In the genomic region with DNA sequence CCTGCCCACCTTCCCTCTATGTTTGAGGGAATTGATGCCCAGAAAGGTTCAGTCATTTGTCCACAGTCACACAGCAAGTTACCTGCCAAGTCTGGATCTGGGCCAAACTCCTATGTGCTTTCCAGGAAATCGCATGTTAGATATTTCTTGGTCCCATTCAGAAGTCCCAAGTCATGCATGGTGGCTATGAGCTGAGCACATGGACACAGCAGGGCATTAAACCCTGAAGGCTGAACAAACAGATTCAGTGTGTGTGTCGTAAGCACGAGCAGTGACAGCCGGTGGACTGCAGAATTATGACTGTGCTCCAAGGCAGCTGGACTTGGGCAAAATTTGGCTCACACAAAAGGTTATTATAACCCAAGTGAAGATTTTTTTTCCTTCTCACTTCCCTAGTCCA, we compare ENCODE assay signal across 1 cellular context.
TF ChIP-seq lines count a peak whose summit lies in the region.

No MANE protein-coding gene starts in this region.

TF ChIP-seq in K562, 482 proteins besides CTCF, POLR2A, EP300 and RAD21 (continued from another document and continues in another):
- no peak; a peak in 1 of 4 replicates for TF ChIP-seq SRF (CRISPR knock-in tag; IDR thresholded peaks at IDR 0.05)
- peak; percentile 85 for TF ChIP-seq CHD4 (IDR thresholded peaks at IDR 0.05; ENCODE audit: insufficient read depth, insufficient replicate concordance, low read depth, low read length, poor library complexity, severe bottlenecking)
- TF ChIP-seq, protein P1, sequence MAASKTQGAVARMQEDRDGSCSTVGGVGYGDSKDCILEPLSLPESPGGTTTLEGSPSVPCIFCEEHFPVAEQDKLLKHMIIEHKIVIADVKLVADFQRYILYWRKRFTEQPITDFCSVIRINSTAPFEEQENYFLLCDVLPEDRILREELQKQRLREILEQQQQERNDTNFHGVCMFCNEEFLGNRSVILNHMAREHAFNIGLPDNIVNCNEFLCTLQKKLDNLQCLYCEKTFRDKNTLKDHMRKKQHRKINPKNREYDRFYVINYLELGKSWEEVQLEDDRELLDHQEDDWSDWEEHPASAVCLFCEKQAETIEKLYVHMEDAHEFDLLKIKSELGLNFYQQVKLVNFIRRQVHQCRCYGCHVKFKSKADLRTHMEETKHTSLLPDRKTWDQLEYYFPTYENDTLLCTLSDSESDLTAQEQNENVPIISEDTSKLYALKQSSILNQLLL (CRISPR knock-in tag; IDR thresholded peaks at IDR 0.05; ENCODE audit: borderline replicate concordance): no peak
- TF ChIP-seq ESRRB (CRISPR knock-in tag; IDR thresholded peaks at IDR 0.05; ENCODE audit: borderline replicate concordance): no peak
- TF ChIP-seq HMG20B (CRISPR knock-in tag; IDR thresholded peaks at IDR 0.05): no peak
- peak; percentile 87 for TF ChIP-seq ZFP36 (IDR thresholded peaks at IDR 0.05; ENCODE audit: low read depth, low read length, partially characterized antibody)
- TF ChIP-seq JUND (IDR thresholded peaks at IDR 0.05; ENCODE audit: borderline replicate concordance, low read depth, low read length): no peak
- no peak; the same call in 2 of the 3 replicates for TF ChIP-seq JUND (tag; IDR thresholded peaks at IDR 0.05; ENCODE audit: borderline replicate concordance, low read depth, low read length)
- TF ChIP-seq, protein P2, sequence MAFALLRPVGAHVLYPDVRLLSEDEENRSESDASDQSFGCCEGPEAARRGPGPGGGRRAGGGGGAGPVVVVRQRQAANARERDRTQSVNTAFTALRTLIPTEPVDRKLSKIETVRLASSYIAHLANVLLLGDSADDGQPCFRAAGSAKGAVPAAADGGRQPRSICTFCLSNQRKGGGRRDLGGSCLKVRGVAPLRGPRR (CRISPR knock-in tag; IDR thresholded peaks at IDR 0.05): no peak
- peak; percentile 16; the same call in 1 of the 2 replicates for TF ChIP-seq DPF2 (IDR thresholded peaks at IDR 0.05)
- TF ChIP-seq RAD51 (IDR thresholded peaks at IDR 0.05; ENCODE audit: borderline replicate concordance, low read depth): no peak
- TF ChIP-seq SREBF1 (IDR thresholded peaks at IDR 0.05; ENCODE audit: borderline replicate concordance, low read depth, low read length): no peak
- no peak for TF ChIP-seq JUNB (CRISPR knock-in tag; conservative IDR thresholded peaks at IDR 0.05)
- TF ChIP-seq ZKSCAN8 (CRISPR knock-in tag; IDR thresholded peaks at IDR 0.05): no peak
- TF ChIP-seq, protein P3, sequence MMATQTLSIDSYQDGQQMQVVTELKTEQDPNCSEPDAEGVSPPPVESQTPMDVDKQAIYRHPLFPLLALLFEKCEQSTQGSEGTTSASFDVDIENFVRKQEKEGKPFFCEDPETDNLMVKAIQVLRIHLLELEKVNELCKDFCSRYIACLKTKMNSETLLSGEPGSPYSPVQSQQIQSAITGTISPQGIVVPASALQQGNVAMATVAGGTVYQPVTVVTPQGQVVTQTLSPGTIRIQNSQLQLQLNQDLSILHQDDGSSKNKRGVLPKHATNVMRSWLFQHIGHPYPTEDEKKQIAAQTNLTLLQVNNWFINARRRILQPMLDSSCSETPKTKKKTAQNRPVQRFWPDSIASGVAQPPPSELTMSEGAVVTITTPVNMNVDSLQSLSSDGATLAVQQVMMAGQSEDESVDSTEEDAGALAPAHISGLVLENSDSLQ (IDR thresholded peaks at IDR 0.05): peak; percentile 74
- TF ChIP-seq MYC (IDR thresholded peaks at IDR 0.05; ENCODE audit: low read depth, low read length): peak; percentile 81
- no peak for TF ChIP-seq MYC (CRISPR knock-in tag; IDR thresholded peaks at IDR 0.05; ENCODE audit: borderline replicate concordance, low read depth)
- TF ChIP-seq, protein P4, sequence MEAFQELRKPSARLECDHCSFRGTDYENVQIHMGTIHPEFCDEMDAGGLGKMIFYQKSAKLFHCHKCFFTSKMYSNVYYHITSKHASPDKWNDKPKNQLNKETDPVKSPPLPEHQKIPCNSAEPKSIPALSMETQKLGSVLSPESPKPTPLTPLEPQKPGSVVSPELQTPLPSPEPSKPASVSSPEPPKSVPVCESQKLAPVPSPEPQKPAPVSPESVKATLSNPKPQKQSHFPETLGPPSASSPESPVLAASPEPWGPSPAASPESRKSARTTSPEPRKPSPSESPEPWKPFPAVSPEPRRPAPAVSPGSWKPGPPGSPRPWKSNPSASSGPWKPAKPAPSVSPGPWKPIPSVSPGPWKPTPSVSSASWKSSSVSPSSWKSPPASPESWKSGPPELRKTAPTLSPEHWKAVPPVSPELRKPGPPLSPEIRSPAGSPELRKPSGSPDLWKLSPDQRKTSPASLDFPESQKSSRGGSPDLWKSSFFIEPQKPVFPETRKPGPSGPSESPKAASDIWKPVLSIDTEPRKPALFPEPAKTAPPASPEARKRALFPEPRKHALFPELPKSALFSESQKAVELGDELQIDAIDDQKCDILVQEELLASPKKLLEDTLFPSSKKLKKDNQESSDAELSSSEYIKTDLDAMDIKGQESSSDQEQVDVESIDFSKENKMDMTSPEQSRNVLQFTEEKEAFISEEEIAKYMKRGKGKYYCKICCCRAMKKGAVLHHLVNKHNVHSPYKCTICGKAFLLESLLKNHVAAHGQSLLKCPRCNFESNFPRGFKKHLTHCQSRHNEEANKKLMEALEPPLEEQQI (IDR thresholded peaks at IDR 0.05): no peak
- TF ChIP-seq NFE2L1 (tag; IDR thresholded peaks at IDR 0.05; ENCODE audit: borderline replicate concordance, low read depth): no peak
- no peak for TF ChIP-seq ZNF444 (CRISPR knock-in tag; IDR thresholded peaks at IDR 0.05)
- TF ChIP-seq, protein P5, sequence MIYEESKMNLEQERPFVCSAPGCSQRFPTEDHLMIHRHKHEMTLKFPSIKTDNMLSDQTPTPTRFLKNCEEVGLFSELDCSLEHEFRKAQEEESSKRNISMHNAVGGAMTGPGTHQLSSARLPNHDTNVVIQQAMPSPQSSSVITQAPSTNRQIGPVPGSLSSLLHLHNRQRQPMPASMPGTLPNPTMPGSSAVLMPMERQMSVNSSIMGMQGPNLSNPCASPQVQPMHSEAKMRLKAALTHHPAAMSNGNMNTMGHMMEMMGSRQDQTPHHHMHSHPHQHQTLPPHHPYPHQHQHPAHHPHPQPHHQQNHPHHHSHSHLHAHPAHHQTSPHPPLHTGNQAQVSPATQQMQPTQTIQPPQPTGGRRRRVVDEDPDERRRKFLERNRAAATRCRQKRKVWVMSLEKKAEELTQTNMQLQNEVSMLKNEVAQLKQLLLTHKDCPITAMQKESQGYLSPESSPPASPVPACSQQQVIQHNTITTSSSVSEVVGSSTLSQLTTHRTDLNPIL (CRISPR knock-in tag; IDR thresholded peaks at IDR 0.05): no peak
- TF ChIP-seq, protein P6, sequence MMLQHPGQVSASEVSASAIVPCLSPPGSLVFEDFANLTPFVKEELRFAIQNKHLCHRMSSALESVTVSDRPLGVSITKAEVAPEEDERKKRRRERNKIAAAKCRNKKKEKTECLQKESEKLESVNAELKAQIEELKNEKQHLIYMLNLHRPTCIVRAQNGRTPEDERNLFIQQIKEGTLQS (IDR thresholded peaks at IDR 0.05): peak; percentile 21; the same call in 1 of the 2 replicates
- TF ChIP-seq, protein P6 (CRISPR knock-in tag; conservative IDR thresholded peaks at IDR 0.05): peak; percentile 69; the same call in 1 of the 2 replicates
- TF ChIP-seq SLC30A9 (CRISPR knock-in tag; IDR thresholded peaks at IDR 0.05): no peak
- TF ChIP-seq, protein P7, sequence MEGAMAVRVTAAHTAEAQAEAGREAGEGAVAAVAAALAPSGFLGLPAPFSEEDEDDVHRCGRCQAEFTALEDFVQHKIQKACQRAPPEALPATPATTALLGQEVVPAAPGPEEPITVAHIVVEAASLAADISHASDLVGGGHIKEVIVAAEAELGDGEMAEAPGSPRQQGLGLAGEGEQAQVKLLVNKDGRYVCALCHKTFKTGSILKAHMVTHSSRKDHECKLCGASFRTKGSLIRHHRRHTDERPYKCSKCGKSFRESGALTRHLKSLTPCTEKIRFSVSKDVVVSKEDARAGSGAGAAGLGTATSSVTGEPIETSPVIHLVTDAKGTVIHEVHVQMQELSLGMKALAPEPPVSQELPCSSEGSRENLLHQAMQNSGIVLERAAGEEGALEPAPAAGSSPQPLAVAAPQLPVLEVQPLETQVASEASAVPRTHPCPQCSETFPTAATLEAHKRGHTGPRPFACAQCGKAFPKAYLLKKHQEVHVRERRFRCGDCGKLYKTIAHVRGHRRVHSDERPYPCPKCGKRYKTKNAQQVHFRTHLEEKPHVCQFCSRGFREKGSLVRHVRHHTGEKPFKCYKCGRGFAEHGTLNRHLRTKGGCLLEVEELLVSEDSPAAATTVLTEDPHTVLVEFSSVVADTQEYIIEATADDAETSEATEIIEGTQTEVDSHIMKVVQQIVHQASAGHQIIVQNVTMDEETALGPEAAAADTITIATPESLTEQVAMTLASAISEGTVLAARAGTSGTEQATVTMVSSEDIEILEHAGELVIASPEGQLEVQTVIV (CRISPR knock-in tag; IDR thresholded peaks at IDR 0.05; ENCODE audit: borderline replicate concordance): no peak
- TF ChIP-seq EP400 (IDR thresholded peaks at IDR 0.05): peak; percentile 53; the same call in 1 of the 2 replicates
- TF ChIP-seq ZC3H4 (CRISPR knock-in tag; IDR thresholded peaks at IDR 0.05; ENCODE audit: borderline replicate concordance): no peak
- TF ChIP-seq, protein P8, sequence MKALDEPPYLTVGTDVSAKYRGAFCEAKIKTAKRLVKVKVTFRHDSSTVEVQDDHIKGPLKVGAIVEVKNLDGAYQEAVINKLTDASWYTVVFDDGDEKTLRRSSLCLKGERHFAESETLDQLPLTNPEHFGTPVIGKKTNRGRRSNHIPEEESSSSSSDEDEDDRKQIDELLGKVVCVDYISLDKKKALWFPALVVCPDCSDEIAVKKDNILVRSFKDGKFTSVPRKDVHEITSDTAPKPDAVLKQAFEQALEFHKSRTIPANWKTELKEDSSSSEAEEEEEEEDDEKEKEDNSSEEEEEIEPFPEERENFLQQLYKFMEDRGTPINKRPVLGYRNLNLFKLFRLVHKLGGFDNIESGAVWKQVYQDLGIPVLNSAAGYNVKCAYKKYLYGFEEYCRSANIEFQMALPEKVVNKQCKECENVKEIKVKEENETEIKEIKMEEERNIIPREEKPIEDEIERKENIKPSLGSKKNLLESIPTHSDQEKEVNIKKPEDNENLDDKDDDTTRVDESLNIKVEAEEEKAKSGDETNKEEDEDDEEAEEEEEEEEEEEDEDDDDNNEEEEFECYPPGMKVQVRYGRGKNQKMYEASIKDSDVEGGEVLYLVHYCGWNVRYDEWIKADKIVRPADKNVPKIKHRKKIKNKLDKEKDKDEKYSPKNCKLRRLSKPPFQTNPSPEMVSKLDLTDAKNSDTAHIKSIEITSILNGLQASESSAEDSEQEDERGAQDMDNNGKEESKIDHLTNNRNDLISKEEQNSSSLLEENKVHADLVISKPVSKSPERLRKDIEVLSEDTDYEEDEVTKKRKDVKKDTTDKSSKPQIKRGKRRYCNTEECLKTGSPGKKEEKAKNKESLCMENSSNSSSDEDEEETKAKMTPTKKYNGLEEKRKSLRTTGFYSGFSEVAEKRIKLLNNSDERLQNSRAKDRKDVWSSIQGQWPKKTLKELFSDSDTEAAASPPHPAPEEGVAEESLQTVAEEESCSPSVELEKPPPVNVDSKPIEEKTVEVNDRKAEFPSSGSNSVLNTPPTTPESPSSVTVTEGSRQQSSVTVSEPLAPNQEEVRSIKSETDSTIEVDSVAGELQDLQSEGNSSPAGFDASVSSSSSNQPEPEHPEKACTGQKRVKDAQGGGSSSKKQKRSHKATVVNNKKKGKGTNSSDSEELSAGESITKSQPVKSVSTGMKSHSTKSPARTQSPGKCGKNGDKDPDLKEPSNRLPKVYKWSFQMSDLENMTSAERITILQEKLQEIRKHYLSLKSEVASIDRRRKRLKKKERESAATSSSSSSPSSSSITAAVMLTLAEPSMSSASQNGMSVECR (CRISPR knock-in tag; IDR thresholded peaks at IDR 0.05): no peak
- no peak for TF ChIP-seq KDM5B (IDR thresholded peaks at IDR 0.05; ENCODE audit: insufficient replicate concordance, low read depth, low read length)
- TF ChIP-seq, protein P9, sequence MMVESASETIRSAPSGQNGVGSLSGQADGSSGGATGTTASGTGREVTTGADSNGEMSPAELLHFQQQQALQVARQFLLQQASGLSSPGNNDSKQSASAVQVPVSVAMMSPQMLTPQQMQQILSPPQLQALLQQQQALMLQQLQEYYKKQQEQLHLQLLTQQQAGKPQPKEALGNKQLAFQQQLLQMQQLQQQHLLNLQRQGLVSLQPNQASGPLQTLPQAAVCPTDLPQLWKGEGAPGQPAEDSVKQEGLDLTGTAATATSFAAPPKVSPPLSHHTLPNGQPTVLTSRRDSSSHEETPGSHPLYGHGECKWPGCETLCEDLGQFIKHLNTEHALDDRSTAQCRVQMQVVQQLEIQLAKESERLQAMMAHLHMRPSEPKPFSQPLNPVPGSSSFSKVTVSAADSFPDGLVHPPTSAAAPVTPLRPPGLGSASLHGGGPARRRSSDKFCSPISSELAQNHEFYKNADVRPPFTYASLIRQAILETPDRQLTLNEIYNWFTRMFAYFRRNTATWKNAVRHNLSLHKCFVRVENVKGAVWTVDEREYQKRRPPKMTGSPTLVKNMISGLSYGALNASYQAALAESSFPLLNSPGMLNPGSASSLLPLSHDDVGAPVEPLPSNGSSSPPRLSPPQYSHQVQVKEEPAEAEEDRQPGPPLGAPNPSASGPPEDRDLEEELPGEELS (CRISPR knock-in tag; IDR thresholded peaks at IDR 0.05; ENCODE audit: borderline replicate concordance): no peak
- no peak for TF ChIP-seq FOSL1 (tag; conservative IDR thresholded peaks at IDR 0.05)
- TF ChIP-seq TBL1XR1 (IDR thresholded peaks at IDR 0.05; ENCODE audit: low read length in 2 of 2): 0 out of 4 replicates have a peak, but pooled peaks of 1 of the 2 experiments have one; percentile 2
- TF ChIP-seq MEIS2 (IDR thresholded peaks at IDR 0.05; ENCODE audit: partially characterized antibody): peak; percentile 63
- no peak for TF ChIP-seq TSC22D4 (tag; IDR thresholded peaks at IDR 0.05)
- TF ChIP-seq CBX5 (IDR thresholded peaks at IDR 0.05; ENCODE audit: borderline replicate concordance, low read depth): no peak
